Comparison of ENCODE assay signal across 8 cellular contexts in genomic region chr17:78127240-78127887, GRCh38. TPM values are rescaled to one million over a fixed set of nuclear protein-coding genes. Genes with fewer than 3 reads are reported as not detected.
DNase-seq lines count a peak whose midpoint lies in the region; ATAC-seq and TF ChIP-seq lines count a peak whose summit lies in the region.

No MANE protein-coding gene starts in this region.

- DNase-seq in CD1c-positive myeloid dendritic cell (ENCODE audit: extremely low spot score), result peak; percentile 88
- DNase-seq in LNCaP clone FGC (ENCODE audit: low read depth), result no peak
- DNase-seq in activated CD8-positive, alpha-beta memory T cell treated with anti-CD3 and anti-CD28 coated beads, Interleukin-2, amount 50 U/mL, for 48 hours, result peak; percentile 80
- DNase-seq in esophagus squamous epithelium (lab: John Stamatoyannopoulos, UW), result no peak
- DNase-seq in natural killer cell, result peak; percentile 66
- DNase-seq in uterus, result no peak

- H3K36me3 ChIP-seq in esophagus squamous epithelium (peaks cover 12 to 42% (median 19%) of the 10 kb centered on the region in 3 donors), uterus (no peaks in the 10 kb centered on the region)

- H3K4me1 Mint-ChIP-seq in natural killer cell, result peaks cover 39 to 66% of the 10 kb centered on the region in 2 donors

- H3K4me3 ChIP-seq in LNCaP clone FGC (ENCODE audit: low read depth, low read length) (peak overlapping the region; percentile 84), esophagus squamous epithelium (peak overlapping the region; percentile 41 to 86 (median 65)), uterus (peak overlapping the region; percentile 45 to 46)

- H3K36me3 Mint-ChIP-seq in natural killer cell, result no peaks in the 10 kb centered on the region

- TF ChIP-seq CTCF in LNCaP clone FGC (IDR thresholded peaks at IDR 0.05; ENCODE audit: control insufficient read depth, extremely low read depth, insufficient read depth) (no peak), esophagus squamous epithelium (IDR thresholded peaks at IDR 0.05) (no peak), natural killer cell (IDR thresholded peaks at IDR 0.05) (no peak), uterus (IDR thresholded peaks at IDR 0.05) (no peak)

- H3K9me3 Mint-ChIP-seq in natural killer cell, result no peaks in the 10 kb centered on the region

- ATAC-seq in natural killer cell (peak; percentile 41 to 65 (median 60)), GM21447 (IDR thresholded peaks at IDR 0.05; ENCODE audit: unreplicated experiment) (no peak), GM21723 (IDR thresholded peaks at IDR 0.05; ENCODE audit: unreplicated experiment) (no peak)

- H3K27me3 Mint-ChIP-seq in natural killer cell (ENCODE audit: low read depth in 2 of 2), result no peaks in the 10 kb centered on the region

- peak overlapping the region; percentile 81 to 87 for H3K27ac Mint-ChIP-seq in natural killer cell

- intact Hi-C loops in esophagus squamous epithelium (cut with DNase I), result no loop called here
- intact Hi-C loops in natural killer cell (cut with micrococcal nuclease), result no loop called here
- intact Hi-C loops in uterus (cut with DNase I; ENCODE audit: low total_unique reads), result no loop called here

- H3K27ac ChIP-seq in esophagus squamous epithelium, result peak overlapping the region; percentile 80 to 88 (median 86)
- peak overlapping the region; percentile 66 for H3K27ac ChIP-seq in uterus

- H3K4me1 ChIP-seq in esophagus squamous epithelium, result peaks cover 63 to 94% (median 68%) of the 10 kb centered on the region in 3 donors
- peaks cover 0 to 18% of the 10 kb centered on the region in 2 donors for H3K4me1 ChIP-seq in uterus

- H3K9me3 ChIP-seq in esophagus squamous epithelium (no peaks in the 10 kb centered on the region), uterus (no peaks in the 10 kb centered on the region)

- 0% methylated on average over 1 of the region's 25 CpGs; no CpG with 5 or more reads in 1 of the 2 donors for WGBS in esophagus squamous epithelium, 2 donors

- TF ChIP-seq POLR2A in esophagus squamous epithelium (IDR thresholded peaks at IDR 0.05), result peak in 1 of 4 donors; percentile 47
- TF ChIP-seq POLR2A in uterus (IDR thresholded peaks at IDR 0.05), result no peak

- H3K4me3 Mint-ChIP-seq in natural killer cell, result peak overlapping the region; percentile 92

- H3K27me3 ChIP-seq in esophagus squamous epithelium, result peaks cover 0 to 17% (median 0%) of the 10 kb centered on the region in 4 donors
- peaks cover 0 to 10% of the 10 kb centered on the region in 2 donors for H3K27me3 ChIP-seq in uterus

RNA-seq across cellular contexts. Expression of gene TMC6, which starts 1.2 kb away (rescaled TPM):
- total RNA-seq in esophagus squamous epithelium (10 to 100 TPM; 13.3 to 39.6 (median 32.2) TPM), natural killer cell (100 to 1,000 TPM; 653 to 825 (median 687) TPM), uterus (10 to 100 TPM in 3 of 4 donors, 1 to 10 TPM in 1; 8.2 to 56.1 (median 16.1) TPM)

RNA-seq across cellular contexts. Expression of gene TMC8, which starts 3.2 kb away (rescaled TPM):
- total RNA-seq in esophagus squamous epithelium (1 to 10 TPM in 3 of 4 donors, under 1 TPM in 1; 1.00 to 5.7 (median 1.5) TPM), natural killer cell (100 to 1,000 TPM; 401 to 551 (median 435) TPM), uterus (10 to 100 TPM in 1 of 4 donors, 1 to 10 TPM in 2, under 1 TPM in 1; 0.51 to 20.1 (median 3.1) TPM)

RNA-seq across cellular contexts. Expression of gene C17orf99, which starts 18.8 kb away (rescaled TPM):
- total RNA-seq in esophagus squamous epithelium, result under 1 TPM in 2 of 4 donors, not detected in 2; 0.19 to 0.21 TPM
- total RNA-seq in natural killer cell, result not detected
- under 1 TPM in 1 of 4 donors, not detected in 3; 0.62 TPM for total RNA-seq in uterus

RNA-seq across cellular contexts. Expression of gene SYNGR2, which starts 41.0 kb away (rescaled TPM):
- total RNA-seq in esophagus squamous epithelium (10 to 100 TPM; 41.2 to 93.9 (median 75.7) TPM), natural killer cell (10 to 100 TPM; 41.2 to 62.1 (median 43.5) TPM), uterus (10 to 100 TPM; 16.7 to 83.2 (median 49.1) TPM)

RNA-seq across cellular contexts. Expression of gene TK1, which starts 59.5 kb away (rescaled TPM):
- 10 to 100 TPM; 11.3 to 57.7 (median 34.3) TPM for total RNA-seq in esophagus squamous epithelium
- total RNA-seq in natural killer cell, result 1 to 10 TPM; 2.1 to 5.1 (median 3.9) TPM
- total RNA-seq in uterus, result 10 to 100 TPM in 1 of 4 donors, 1 to 10 TPM in 1, not detected in 2; 1.4 to 40.8 TPM

Comparison
In these comparisons a context has a peak if more than half of its experiments do, and no peak if none do; other contexts are left out.
1. DNase-seq: peak in CD1c-positive myeloid dendritic cell (single experiment), activated CD8-positive, alpha-beta memory T cell treated with anti-CD3 and anti-CD28 coated beads, Interleukin-2, amount 50 U/mL, for 48 hours (single experiment) and natural killer cell (single experiment); none in LNCaP clone FGC (single experiment), esophagus squamous epithelium (single experiment) and uterus (0 of 2).
2. ATAC-seq: peak in natural killer cell (3 of 3); none in GM21447 (single experiment) and GM21723 (single experiment).
3. RNA of gene TMC6, which starts 1.2 kb away (total RNA-seq): 653 to 825 TPM in natural killer cell; 13.3 to 39.6 TPM in esophagus squamous epithelium and 8.2 to 56.1 TPM in uterus; every median in the first group is over 10 times any median in the second.
4. RNA of gene TMC8, which starts 3.2 kb away (total RNA-seq): 401 to 551 TPM in natural killer cell; 0.51 to 20.1 TPM in uterus and 1.00 to 5.7 TPM in esophagus squamous epithelium; every median in the first group is over 10 times any median in the second.
5. Peak in every context shown above with its lines, with median percentiles within 50 percentile points of each other: H3K4me3 ChIP-seq.